In the genomic region with DNA sequence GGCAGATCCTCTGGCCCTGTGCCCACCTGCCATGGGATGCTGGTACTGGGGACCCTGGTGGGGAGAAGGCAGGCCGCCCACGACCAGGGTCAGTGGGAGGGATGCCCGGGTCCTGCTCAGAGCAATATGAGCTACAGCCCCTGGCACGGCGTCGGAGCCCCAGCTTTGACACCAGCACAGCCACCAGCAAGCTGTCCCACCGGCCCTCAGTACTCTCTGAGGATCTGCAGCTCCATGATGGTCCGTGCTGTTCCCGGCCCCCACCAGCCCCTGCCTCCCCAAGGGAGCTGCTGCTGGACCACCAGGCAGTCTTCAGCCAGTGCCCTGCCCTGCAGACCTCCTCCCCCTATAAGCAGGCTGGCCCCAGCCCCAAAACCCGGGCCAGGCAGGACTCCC, we compare ENCODE assay signal across 23 cellular contexts. TPM values are rescaled to one million over a fixed set of nuclear protein-coding genes. Genes with fewer than 3 reads are reported as not detected.
"Had no signal": no experiment of that assay in that cellular context is flagged by ENCODE, and none has a peak within 500 bp of the region (broad histone marks: within the 10 kb centered on the region; RNA-seq: fewer than 3 reads in every experiment).

No MANE protein-coding gene starts in this region.

- H3K9me3 Mint-ChIP-seq: activated CD4-positive, alpha-beta T cell treated with anti-CD3 and anti-CD28 coated beads, Interleukin-2, amount 10 ng/mL, durations not matched to agents 7 days and 5 days; naive thymus-derived CD8-positive, alpha-beta T cell; stimulated activated naive B cell treated with anti-CD40 and anti-IgM and Interleukin-4, amounts not matched to agents 10 μg/mL and 1 μg/mL and 100 μg/mL, for 72 hours had no signal

- H3K27ac ChIP-seq: brain microvascular endothelial cell, esophagus muscularis mucosa, gastroesophageal sphincter, heart right ventricle, SK-N-MC had no signal

- H3K4me3 ChIP-seq: esophagus muscularis mucosa, gastroesophageal sphincter, heart right ventricle, SK-N-MC, spleen had no signal

- H3K36me3 ChIP-seq: brain microvascular endothelial cell, esophagus muscularis mucosa, gastroesophageal sphincter, heart right ventricle, spleen had no signal

- H3K4me3 Mint-ChIP-seq: activated CD4-positive, alpha-beta T cell treated with anti-CD3 and anti-CD28 coated beads, Interleukin-2, amount 10 ng/mL, durations not matched to agents 7 days and 5 days had no signal

- H3K27me3 Mint-ChIP-seq: naive thymus-derived CD8-positive, alpha-beta T cell; stimulated activated naive B cell treated with anti-CD40 and anti-IgM and Interleukin-4, amounts not matched to agents 10 μg/mL and 1 μg/mL and 100 μg/mL, for 72 hours had no signal

- H3K27ac Mint-ChIP-seq: stimulated activated naive B cell treated with anti-CD40 and anti-IgM and Interleukin-4, amounts not matched to agents 10 μg/mL and 1 μg/mL and 100 μg/mL, for 72 hours had no signal

- H3K9me3 ChIP-seq: esophagus muscularis mucosa, gastroesophageal sphincter, heart right ventricle, spleen had no signal

- H3K27me3 ChIP-seq: brain microvascular endothelial cell, esophagus muscularis mucosa, gastroesophageal sphincter, heart right ventricle, spleen had no signal

- H3K36me3 Mint-ChIP-seq: naive thymus-derived CD8-positive, alpha-beta T cell had no signal

- DNase-seq: activated CD4-positive, alpha-beta T cell treated with anti-CD3 and anti-CD28 coated beads, Interleukin-2, amount 10 ng/mL, durations not matched to agents 7 days and 5 days; activated CD4-positive, CD25-positive, alpha-beta regulatory T cell; activated naive CD4-positive, alpha-beta T cell treated with Interleukin-2 at 50 U/mL for 16 hours; brain microvascular endothelial cell; cerebellar nuclear complex; effector memory CD4-positive, alpha-beta T cell; heart right ventricle; left cardiac atrium; mesendoderm; naive thymus-derived CD8-positive, alpha-beta T cell; occipital lobe; retina; stimulated activated CD4-positive, alpha-beta T cell treated with anti-CD3 and anti-CD28 coated beads, Interleukin-4, amount 100 ng/mL, for 4 hours; stimulated activated naive B cell treated with anti-CD40 and anti-IgM and Interleukin-4, amounts not matched to agents 10 μg/mL and 1 μg/mL and 100 μg/mL, for 72 hours; T-helper 9 cell had no signal

- ATAC-seq: gastroesophageal sphincter; heart right ventricle; left cardiac atrium; naive thymus-derived CD8-positive, alpha-beta T cell; stimulated activated naive B cell treated with anti-CD40 and anti-IgM and Interleukin-4, amounts not matched to agents 10 μg/mL and 1 μg/mL and 100 μg/mL, for 72 hours had no signal

RNA-seq across cellular contexts. Expression of a gene that starts 18.6 kb away (rescaled TPM):
- total RNA-seq: activated CD4-positive, alpha-beta T cell treated with anti-CD3 and anti-CD28 coated beads, Interleukin-2, amount 10 ng/mL, durations not matched to agents 7 days and 5 days; aorta; endothelial cell of umbilical vein; gastroesophageal sphincter; heart right ventricle; left cardiac atrium; naive thymus-derived CD8-positive, alpha-beta T cell; occipital lobe; posterior vena cava; spleen; urinary bladder had no signal
- polyA plus RNA-seq: endothelial cell of umbilical vein; heart right ventricle; naive thymus-derived CD8-positive, alpha-beta T cell had no signal
